ENCODE assay signal across 31 cellular contexts in genomic region chr4:168699224-168699878, GRCh38.
DNase-seq lines count a peak whose midpoint lies in the region; ATAC-seq, FAIRE-seq and TF ChIP-seq lines count a peak whose summit lies in the region.
"Had no signal": no experiment of that assay in that cellular context is flagged by ENCODE, and none has a peak within 500 bp of the region (broad histone marks: within the 10 kb centered on the region; RNA-seq: fewer than 3 reads in every experiment).

No MANE protein-coding gene starts in this region.

- 22 to 29% methylated on average over 3 of the region's 3 CpGs for WGBS in body of pancreas, 2 donors
- 35 to 46% methylated on average over 3 of the region's 3 CpGs for WGBS in pancreas, 2 donors
- WGBS in lower leg skin, 2 donors, result 75 to 94% methylated on average over 3 of the region's 3 CpGs

- H3K36me3 Mint-ChIP-seq in activated naive CD8-positive, alpha-beta T cell treated with anti-CD3 and anti-CD28 coated beads for 36 hours, result no peaks in the 10 kb centered on the region
- H3K36me3 Mint-ChIP-seq: activated naive CD4-positive, alpha-beta T cell treated with anti-CD3 and anti-CD28 coated beads, Interleukin-2, amount 50 U/mL, for 24 hours; naive thymus-derived CD4-positive, alpha-beta T cell had no signal

- no peaks in the 10 kb centered on the region for H3K27me3 Mint-ChIP-seq in activated naive CD8-positive, alpha-beta T cell treated with anti-CD3 and anti-CD28 coated beads for 36 hours

- no peaks in the 10 kb centered on the region for H3K36me3 ChIP-seq in body of pancreas (replicated peaks in 1 of 2; ENCODE audit: insufficient read depth in 1 of 2, low read depth in 2 of 2)
- no peaks in the 10 kb centered on the region for H3K36me3 ChIP-seq in pancreas
- H3K36me3 ChIP-seq: gastroesophageal sphincter, left ventricle myocardium inferior, thoracic aorta had no signal

- no peaks in the 10 kb centered on the region for H3K4me1 Mint-ChIP-seq in activated naive CD8-positive, alpha-beta T cell treated with anti-CD3 and anti-CD28 coated beads for 36 hours
- H3K4me1 Mint-ChIP-seq: activated naive CD4-positive, alpha-beta T cell treated with anti-CD3 and anti-CD28 coated beads, Interleukin-2, amount 50 U/mL, for 24 hours; activated T-helper 17 cell treated with anti-CD3 and anti-CD28 coated beads, Interleukin-2, amount 50 U/mL, for 72 hours; naive thymus-derived CD4-positive, alpha-beta T cell had no signal

- H3K4me1 ChIP-seq in body of pancreas (peaks cover 7% of the 10 kb centered on the region), pancreas (no peaks in the 10 kb centered on the region)
- H3K4me1 ChIP-seq: gastroesophageal sphincter, left ventricle myocardium inferior had no signal

- DNase-seq in DMS53 (lab: John Stamatoyannopoulos, UW) (peak; percentile 80), NCI-H2029 (lab: John Stamatoyannopoulos, UW) (peak; percentile 19), body of pancreas (peak in 3 of 4 donors; percentile 23 to 26 (median 25)), pancreas (peak in 2 of 6 donors; percentile 6 to 19), lower leg skin (ENCODE audit: low spot score in 2 of 2) (no peak), NCI-H1930 (lab: John Stamatoyannopoulos, UW) (no peak)
- no peak for DNase-seq in activated naive CD8-positive, alpha-beta T cell treated with anti-CD3 and anti-CD28 coated beads for 36 hours
- DNase-seq: activated CD8-positive, alpha-beta T cell treated with anti-CD3 and anti-CD28 coated beads for 36 hours; anterior cingulate cortex; CD4-positive, alpha-beta T cell; central memory CD4-positive, alpha-beta T cell; dermis blood vessel endothelial cell; DMS 273 treated with DMSO at 0.1 percent for 48 hours; HFFc6; hippocampal formation; KG1; left ventricle myocardium inferior; naive thymus-derived CD4-positive, alpha-beta T cell; NCI-H1694 treated with DMSO at 0.1 percent for 48 hours; NCI-H446 treated with DMSO at 0.1 percent for 48 hours; SIG-M5; stimulated activated naive CD8-positive, alpha-beta T cell treated with anti-CD3 and anti-CD28 coated beads, Interleukin-15, Interleukin-2, amounts not matched to agents 100 U/mL and 50 U/mL, for 24 hours had no signal

- TF ChIP-seq POLR2A in body of pancreas (IDR thresholded peaks at IDR 0.05) (no peak), lower leg skin (IDR thresholded peaks at IDR 0.05) (no peak)

- H3K4me3 ChIP-seq in body of pancreas (no peak overlapping the region), pancreas (no peak overlapping the region), lower leg skin (ENCODE audit: low read depth, poor library complexity, severe bottlenecking) (no peak overlapping the region)
- H3K4me3 ChIP-seq: gastroesophageal sphincter, GM23338, left ventricle myocardium inferior, thoracic aorta had no signal

- H3K9me3 Mint-ChIP-seq in activated naive CD8-positive, alpha-beta T cell treated with anti-CD3 and anti-CD28 coated beads for 36 hours, result no peaks in the 10 kb centered on the region
- H3K9me3 Mint-ChIP-seq: activated CD8-positive, alpha-beta T cell treated with anti-CD3 and anti-CD28 coated beads for 36 hours; activated naive CD4-positive, alpha-beta T cell treated with anti-CD3 and anti-CD28 coated beads, Interleukin-2, amount 50 U/mL, for 24 hours; activated T-helper 17 cell treated with anti-CD3 and anti-CD28 coated beads, Interleukin-2, amount 50 U/mL, for 72 hours; CD4-positive, alpha-beta T cell; GM23338; HFFc6; mesothelial cell of epicardium; naive thymus-derived CD4-positive, alpha-beta T cell had no signal

- H3K27ac ChIP-seq in body of pancreas (no peak overlapping the region), pancreas (no peak overlapping the region)
- H3K27ac ChIP-seq: gastroesophageal sphincter, left ventricle myocardium inferior, thoracic aorta had no signal

- ATAC-seq in body of pancreas (no peak), pancreas (peak; percentile 64 to 85 (median 84)), HG02885 (IDR thresholded peaks at IDR 0.05; ENCODE audit: poor library complexity, unreplicated experiment) (no peak)
- ATAC-seq: activated CD8-positive, alpha-beta T cell treated with anti-CD3 and anti-CD28 coated beads for 36 hours; activated T-helper 17 cell treated with anti-CD3 and anti-CD28 coated beads, Interleukin-2, amount 50 U/mL, for 72 hours; gastroesophageal sphincter; GM23338; naive thymus-derived CD4-positive, alpha-beta T cell; stimulated activated naive CD8-positive, alpha-beta T cell treated with anti-CD3 and anti-CD28 coated beads, Interleukin-15, Interleukin-2, amounts not matched to agents 100 U/mL and 50 U/mL, for 24 hours had no signal

- TF ChIP-seq CTCF in body of pancreas (IDR thresholded peaks at IDR 0.05) (no peak), pancreas (IDR thresholded peaks at IDR 0.05) (no peak), lower leg skin (IDR thresholded peaks at IDR 0.05) (no peak)

- no peak for FAIRE-seq in pancreas (lab: Jason Lieb, UNC)
- FAIRE-seq: HTR-8/SVneo, RCC 7860 had no signal

- H3K9me3 ChIP-seq in body of pancreas (no peaks in the 10 kb centered on the region), pancreas (no peaks in the 10 kb centered on the region)
- H3K9me3 ChIP-seq: gastroesophageal sphincter, left ventricle myocardium inferior, thoracic aorta had no signal

- H3K27ac Mint-ChIP-seq in activated naive CD8-positive, alpha-beta T cell treated with anti-CD3 and anti-CD28 coated beads for 36 hours, result no peak overlapping the region
- H3K27ac Mint-ChIP-seq: activated CD8-positive, alpha-beta T cell treated with anti-CD3 and anti-CD28 coated beads for 36 hours; activated naive CD4-positive, alpha-beta T cell treated with anti-CD3 and anti-CD28 coated beads, Interleukin-2, amount 50 U/mL, for 24 hours; activated T-helper 17 cell treated with anti-CD3 and anti-CD28 coated beads, Interleukin-2, amount 50 U/mL, for 72 hours; CD4-positive, alpha-beta T cell; GM23338; HFFc6; mesothelial cell of epicardium; naive thymus-derived CD4-positive, alpha-beta T cell had no signal

- H3K27me3 ChIP-seq in body of pancreas (no peaks in the 10 kb centered on the region), pancreas (no peaks in the 10 kb centered on the region)
- H3K27me3 ChIP-seq: gastroesophageal sphincter had no signal

- intact Hi-C loops in body of pancreas (cut with DNase I) (no loop called here), pancreas (cut with DNase I) (no loop called here), lower leg skin (cut with DNase I; ENCODE audit: low total_unique reads) (no loop called here)

- H3K4me3 Mint-ChIP-seq in activated naive CD8-positive, alpha-beta T cell treated with anti-CD3 and anti-CD28 coated beads for 36 hours, result no peak overlapping the region
- H3K4me3 Mint-ChIP-seq: activated CD8-positive, alpha-beta T cell treated with anti-CD3 and anti-CD28 coated beads for 36 hours; activated naive CD4-positive, alpha-beta T cell treated with anti-CD3 and anti-CD28 coated beads, Interleukin-2, amount 50 U/mL, for 24 hours; activated T-helper 17 cell treated with anti-CD3 and anti-CD28 coated beads, Interleukin-2, amount 50 U/mL, for 72 hours; CD4-positive, alpha-beta T cell; GM23338; HFFc6; mesothelial cell of epicardium; naive thymus-derived CD4-positive, alpha-beta T cell had no signal

Comparison
In these comparisons a context has a peak if more than half of its experiments do, and no peak if none do; other contexts are left out.
1. DNase-seq: peak in DMS53 (single experiment), NCI-H2029 (single experiment) and body of pancreas (3 of 4); none in lower leg skin (0 of 2), activated naive CD8-positive, alpha-beta T cell treated with anti-CD3 and anti-CD28 coated beads for 36 hours (single experiment) and NCI-H1930 (0 of 2).
2. ATAC-seq: peak in pancreas (4 of 4); none in body of pancreas (single experiment) and HG02885 (single experiment).